In genomic region chr6:79868098-79868722, GRCh38 we compare ENCODE assay signal across 8 cellular contexts.
DNase-seq lines count a peak whose midpoint lies in the region; ATAC-seq lines count a peak whose summit lies in the region.

No MANE protein-coding gene starts in this region.

- DNase-seq in DMS79 (lab: John Stamatoyannopoulos, UW) (peak; percentile 80), NCI-H1417 (lab: John Stamatoyannopoulos, UW) (peak; percentile 87 to 97 (median 92)), SK-MEL-5 (ENCODE audit: low read depth, low spot score) (peak; percentile 85), memory B cell (ENCODE audit: low spot score in 2 of 2) (peak; percentile 22 to 23)
- peak; percentile 39 to 52 (median 45) for DNase-seq in effector memory CD8-positive, alpha-beta T cell

- H3K4me3 Mint-ChIP-seq in effector memory CD8-positive, alpha-beta T cell, result no peak overlapping the region
- no peak overlapping the region for H3K4me3 Mint-ChIP-seq in memory B cell

- H3K4me1 Mint-ChIP-seq in effector memory CD8-positive, alpha-beta T cell (ENCODE audit: low read depth in 2 of 2), result peaks cover 7 to 9% of the 10 kb centered on the region in 2 donors
- H3K4me1 Mint-ChIP-seq in memory B cell, result peaks cover 13% of the 10 kb centered on the region

- no peaks in the 10 kb centered on the region for H3K36me3 Mint-ChIP-seq in effector memory CD8-positive, alpha-beta T cell (ENCODE audit: insufficient read depth)
- no peaks in the 10 kb centered on the region for H3K36me3 Mint-ChIP-seq in memory B cell

- no peaks in the 10 kb centered on the region for H3K9me3 Mint-ChIP-seq in effector memory CD8-positive, alpha-beta T cell
- H3K9me3 Mint-ChIP-seq in memory B cell, result no peaks in the 10 kb centered on the region

- in situ Hi-C loops in SK-MEL-5 (cut with HindIII; ENCODE audit: low pct_unique_long_range_greater_than_20kb, low sequenced_read_pairs), result no loop called here

- no peak overlapping the region for H3K27ac Mint-ChIP-seq in effector memory CD8-positive, alpha-beta T cell
- no peak overlapping the region for H3K27ac Mint-ChIP-seq in memory B cell

- peak; percentile 38 for ATAC-seq in GM21447 (IDR thresholded peaks at IDR 0.05; ENCODE audit: unreplicated experiment)
- ATAC-seq in effector memory CD8-positive, alpha-beta T cell (replicated peaks), result peak; percentile 40
- peak; percentile 22 for ATAC-seq in memory B cell (ENCODE audit: low read depth)
- ATAC-seq in HG02623 (IDR thresholded peaks at IDR 0.05; ENCODE audit: unreplicated experiment), result no peak
- no peak for ATAC-seq in GM21360 (IDR thresholded peaks at IDR 0.05; ENCODE audit: unreplicated experiment)

- no peaks in the 10 kb centered on the region for H3K27me3 Mint-ChIP-seq in effector memory CD8-positive, alpha-beta T cell
- peaks cover 2% of the 10 kb centered on the region for H3K27me3 Mint-ChIP-seq in memory B cell

Comparison
In these comparisons a context has a peak if more than half of its experiments do, and no peak if none do; other contexts are left out.
1. DNase-seq: peak in every context shown above with its lines; median percentile 92 in NCI-H1417; 85 in SK-MEL-5; 80 in DMS79; 45 in effector memory CD8-positive, alpha-beta T cell; 22 in memory B cell.
2. ATAC-seq: peak in GM21447 (single experiment), effector memory CD8-positive, alpha-beta T cell (single experiment) and memory B cell (single experiment); none in HG02623 (single experiment) and GM21360 (single experiment).